18 cellular contexts compared by ENCODE assay signal in genomic region chr4:134865675-134866074, GRCh38.
"Had no signal": no experiment of that assay in that cellular context is flagged by ENCODE, and none has a peak within 500 bp of the region (broad histone marks: within the 10 kb centered on the region; RNA-seq: fewer than 3 reads in every experiment).

No MANE protein-coding gene starts in this region.

- H3K4me1 Mint-ChIP-seq: activated naive CD4-positive, alpha-beta T cell treated with anti-CD3 and anti-CD28 coated beads, Interleukin-2, amount 50 U/mL, for 24 hours had no signal

- H3K36me3 ChIP-seq: cardiac muscle cell, spleen, thyroid gland had no signal

- DNase-seq: activated CD4-positive, alpha-beta T cell treated with anti-CD3 and anti-CD28 coated beads, Interleukin-2, amount 50 U/mL, for 1 hour; activated CD8-positive, alpha-beta memory T cell treated with anti-CD3 and anti-CD28 coated beads for 24 hours; activated CD8-positive, alpha-beta memory T cell treated with anti-CD3 and anti-CD28 coated beads, Interleukin-2, amount 50 U/mL, for 48 hours; activated effector memory CD4-positive, alpha-beta T cell treated with anti-CD3 and anti-CD28 coated beads, Interleukin-2, amount 50 U/mL, for 16 hours; activated T-cell treated with anti-CD3 and anti-CD28 coated beads, Interleukin-2, amount 50 U/mL, for 72 hours; dermis blood vessel endothelial cell; effector memory CD4-positive, alpha-beta T cell; foreskin keratinocyte; nucleus accumbens; spleen; stimulated activated naive CD4-positive, alpha-beta T cell; thyroid gland had no signal

- ATAC-seq: activated T-cell treated with anti-CD3 and anti-CD28 coated beads, Interleukin-2, amount 50 U/mL, for 72 hours; foreskin keratinocyte; left lobe of liver; natural killer cell treated with Interleukin-12 subunit alpha and Interleukin-12 subunit beta and Interleukin-15 and Interleukin-18, amount 100 ng/mL, for 72 hours had no signal

- H3K4me1 ChIP-seq: foreskin keratinocyte, spleen, thyroid gland had no signal

- H3K36me3 Mint-ChIP-seq: activated naive CD4-positive, alpha-beta T cell treated with anti-CD3 and anti-CD28 coated beads, Interleukin-2, amount 50 U/mL, for 24 hours; mesothelial cell of epicardium had no signal

- H3K27ac ChIP-seq: cardiac muscle cell, foreskin keratinocyte, spleen, thyroid gland had no signal

- H3K27ac Mint-ChIP-seq: activated naive CD4-positive, alpha-beta T cell treated with anti-CD3 and anti-CD28 coated beads, Interleukin-2, amount 50 U/mL, for 24 hours; activated T-cell treated with anti-CD3 and anti-CD28 coated beads, Interleukin-2, amount 50 U/mL, for 72 hours; mesothelial cell of epicardium; natural killer cell treated with Interleukin-12 subunit alpha and Interleukin-12 subunit beta and Interleukin-15 and Interleukin-18, amount 100 ng/mL, for 72 hours; T-helper 1 cell treated with Interleukin-12 subunit alpha and Interleukin-12 subunit beta and Interleukin-4 antibody, amounts not matched to agents 30 μg/mL and 1 μg/mL, for 36 hours had no signal

- H3K4me3 Mint-ChIP-seq: activated naive CD4-positive, alpha-beta T cell treated with anti-CD3 and anti-CD28 coated beads, Interleukin-2, amount 50 U/mL, for 24 hours; activated T-cell treated with anti-CD3 and anti-CD28 coated beads, Interleukin-2, amount 50 U/mL, for 72 hours; mesothelial cell of epicardium; natural killer cell treated with Interleukin-12 subunit alpha and Interleukin-12 subunit beta and Interleukin-15 and Interleukin-18, amount 100 ng/mL, for 72 hours; T-helper 1 cell treated with Interleukin-12 subunit alpha and Interleukin-12 subunit beta and Interleukin-4 antibody, amounts not matched to agents 30 μg/mL and 1 μg/mL, for 36 hours had no signal

- H3K9me3 Mint-ChIP-seq: mesothelial cell of epicardium had no signal

- H3K27me3 ChIP-seq: cardiac muscle cell, foreskin keratinocyte, spleen, thyroid gland had no signal

- H3K27me3 Mint-ChIP-seq: activated naive CD4-positive, alpha-beta T cell treated with anti-CD3 and anti-CD28 coated beads, Interleukin-2, amount 50 U/mL, for 24 hours; natural killer cell treated with Interleukin-12 subunit alpha and Interleukin-12 subunit beta and Interleukin-15 and Interleukin-18, amount 100 ng/mL, for 72 hours had no signal

- H3K4me3 ChIP-seq: cardiac muscle cell, spleen, thyroid gland had no signal

- H3K9me3 ChIP-seq: spleen, thyroid gland had no signal
